23 cellular contexts compared by ENCODE assay signal in the genomic region with DNA sequence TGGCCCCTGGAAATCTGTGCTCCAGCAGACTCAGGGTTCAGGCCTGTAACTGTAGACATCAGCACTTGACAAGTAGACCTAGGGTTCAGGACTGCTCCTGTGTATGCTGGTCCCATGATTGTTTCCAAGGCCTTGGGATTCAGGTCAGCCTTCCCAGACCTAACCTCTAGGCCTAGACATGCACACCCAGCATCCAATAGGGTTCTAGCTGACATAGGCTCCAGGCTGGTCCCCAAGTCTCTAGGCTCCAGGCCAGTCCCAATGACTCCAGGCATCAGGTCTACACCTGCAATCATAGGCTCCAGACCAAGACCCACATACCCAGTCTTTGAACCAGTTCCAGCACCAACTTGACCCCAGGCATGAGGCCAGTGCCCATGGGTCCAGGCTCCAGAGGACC.
A peak's percentile ranks its signal among the peaks of the same experiment; 100 is the strongest.
DNase-seq lines count a peak whose midpoint lies in the region; ATAC-seq and TF ChIP-seq lines count a peak whose summit lies in the region.
"Had no signal": no experiment of that assay in that cellular context is flagged by ENCODE, and none has a peak within 500 bp of the region (broad histone marks: within the 10 kb centered on the region; RNA-seq: fewer than 3 reads in every experiment).

No MANE protein-coding gene starts in this region.

- H3K18ac ChIP-seq in trophoblast cell (ENCODE audit: low read length) = no peak overlapping the region

- H2AFZ ChIP-seq in trophoblast cell (ENCODE audit: insufficient read depth, low read length, poor library complexity) = no peak overlapping the region
- H2AFZ ChIP-seq in PC-9 = no peak overlapping the region
- H2AFZ ChIP-seq: GM23248 had no signal

- intact Hi-C loops in PC-9 (cut with micrococcal nuclease; ENCODE audit: unreplicated experiment) (no loop called here), natural killer cell (cut with micrococcal nuclease) (no loop called here)

- H3K4me1 ChIP-seq in trophoblast cell (ENCODE audit: control insufficient read depth in 1 of 2, insufficient read depth in 2 of 2, low read length in 2 of 2) (no peaks in the 10 kb centered on the region), PC-9 (replicated peaks; ENCODE audit: insufficient read depth) (no peaks in the 10 kb centered on the region)
- H3K4me1 ChIP-seq: A549, BE2C had no signal

- H3K4me3 Mint-ChIP-seq in stimulated activated memory B cell treated with anti-CD40 and anti-IgM and Interleukin-4, amounts not matched to agents 10 μg/mL and 1 μg/mL and 100 μg/mL, for 72 hours = no peak overlapping the region
- H3K4me3 Mint-ChIP-seq in natural killer cell = no peak overlapping the region
- H3K4me3 Mint-ChIP-seq: CD14-positive monocyte; CD4-positive, alpha-beta T cell; CD8-positive, alpha-beta memory T cell had no signal

- H2BK12ac ChIP-seq in trophoblast cell (ENCODE audit: low read length) = no peak overlapping the region

- H3K4me2 ChIP-seq in trophoblast cell (ENCODE audit: low read length) (no peak overlapping the region), PC-9 (no peak overlapping the region)
- H3K4me2 ChIP-seq: A549; BLaER1 treated with 17β-estradiol and CSF1 and Interleukin-3, amounts not matched to agents 10 nM and 100 nM had no signal

- H3K27ac Mint-ChIP-seq in stimulated activated memory B cell treated with anti-CD40 and anti-IgM and Interleukin-4, amounts not matched to agents 10 μg/mL and 1 μg/mL and 100 μg/mL, for 72 hours = no peak overlapping the region
- no peak overlapping the region for H3K27ac Mint-ChIP-seq in natural killer cell
- H3K27ac Mint-ChIP-seq: CD14-positive monocyte; CD4-positive, alpha-beta T cell; CD8-positive, alpha-beta memory T cell had no signal

- H3K4me3 ChIP-seq in trophoblast cell (ENCODE audit: low read depth, low read length) = peak overlapping the region; percentile 25
- no peak overlapping the region for H3K4me3 ChIP-seq in PC-9
- H3K4me3 ChIP-seq: A549; BLaER1 treated with 17β-estradiol and CSF1 and Interleukin-3, amounts not matched to agents 10 nM and 100 nM; GM12878; GM23248 had no signal

- H3K36me3 ChIP-seq in trophoblast cell (ENCODE audit: control insufficient read depth in 1 of 2, insufficient read depth in 2 of 2, low read length in 2 of 2) (no peaks in the 10 kb centered on the region), PC-9 (ENCODE audit: low read depth) (no peaks in the 10 kb centered on the region)
- H3K36me3 ChIP-seq: BE2C; BLaER1 treated with 17β-estradiol and CSF1 and Interleukin-3, amounts not matched to agents 10 nM and 100 nM had no signal

- no peak overlapping the region for H3K4ac ChIP-seq in trophoblast cell (ENCODE audit: low read depth, low read length)

- POLR2A ChIA-PET in PC-9 (lab: Charles Lee; ENCODE audit: unreplicated experiment) = no interaction called here

- no peak overlapping the region for H2BK120ac ChIP-seq in trophoblast cell (ENCODE audit: insufficient read depth, low read length, poor library complexity)

- no peaks in the 10 kb centered on the region for H3K79me1 ChIP-seq in trophoblast cell (ENCODE audit: low read length)

- H3K9me3 Mint-ChIP-seq in stimulated activated memory B cell treated with anti-CD40 and anti-IgM and Interleukin-4, amounts not matched to agents 10 μg/mL and 1 μg/mL and 100 μg/mL, for 72 hours = peaks cover 12% of the 10 kb centered on the region
- H3K9me3 Mint-ChIP-seq in natural killer cell = peaks cover 18 to 29% of the 10 kb centered on the region in 2 donors

- peak overlapping the region; percentile 20 for H3K9ac ChIP-seq in trophoblast cell (ENCODE audit: low read length)
- H3K9ac ChIP-seq: BLaER1 treated with 17β-estradiol and CSF1 and Interleukin-3, amounts not matched to agents 10 nM and 100 nM; GM23248 had no signal

- H3K23ac ChIP-seq in trophoblast cell (ENCODE audit: low read length) = no peak overlapping the region

- H3K36me3 Mint-ChIP-seq in stimulated activated memory B cell treated with anti-CD40 and anti-IgM and Interleukin-4, amounts not matched to agents 10 μg/mL and 1 μg/mL and 100 μg/mL, for 72 hours = no peaks in the 10 kb centered on the region
- peaks cover 8% of the 10 kb centered on the region for H3K36me3 Mint-ChIP-seq in natural killer cell
- H3K36me3 Mint-ChIP-seq: CD14-positive monocyte; CD8-positive, alpha-beta memory T cell had no signal

- no peak overlapping the region for H4K12ac ChIP-seq in trophoblast cell (ENCODE audit: low read depth, low read length)

- H3K9me3 ChIP-seq in trophoblast cell (ENCODE audit: insufficient read depth, low read depth, low read length) (peaks cover 4% of the 10 kb centered on the region), PC-9 (ENCODE audit: insufficient read depth, low read depth) (no peaks in the 10 kb centered on the region; the same call in 1 of the 2 replicates)
- H3K9me3 ChIP-seq: A549, BE2C had no signal

- CTCF ChIA-PET in PC-9 (lab: Charles Lee) = no interaction called here

- H3K14ac ChIP-seq in trophoblast cell (ENCODE audit: low read length) = no peak overlapping the region

- DNase-seq in trophoblast cell (no peak), PC-9 (no peak), natural killer cell (no peak)
- DNase-seq in activated CD8-positive, alpha-beta memory T cell treated with anti-CD3 and anti-CD28 coated beads, Interleukin-2, amount 50 U/mL, for 4 hours = no peak
- DNase-seq: 8988T; ACHN; AML-193; BE2C; CD4-positive, alpha-beta T cell; CD8-positive, alpha-beta memory T cell; DMS 273 treated with DMSO at 0.1 percent for 48 hours; DMS79; EL; GDM1; GM23248; H7; HCEC 1CT had no signal

- H4K91ac ChIP-seq in trophoblast cell (ENCODE audit: low read depth, low read length) = no peak overlapping the region

- H3F3A ChIP-seq in PC-9 (ENCODE audit: insufficient read depth, low read depth) = no peaks in the 10 kb centered on the region

- no peaks in the 10 kb centered on the region for H3K9me2 ChIP-seq in PC-9 (ENCODE audit: insufficient read depth)

- H2AK5ac ChIP-seq in trophoblast cell (ENCODE audit: low read length) = no peak overlapping the region

- no peaks in the 10 kb centered on the region for H3K27me3 Mint-ChIP-seq in stimulated activated memory B cell treated with anti-CD40 and anti-IgM and Interleukin-4, amounts not matched to agents 10 μg/mL and 1 μg/mL and 100 μg/mL, for 72 hours
- no peaks in the 10 kb centered on the region for H3K27me3 Mint-ChIP-seq in natural killer cell (ENCODE audit: low read depth in 2 of 2)
- H3K27me3 Mint-ChIP-seq: CD4-positive, alpha-beta T cell had no signal

- H3K27me3 ChIP-seq in trophoblast cell (ENCODE audit: insufficient read depth, low read length) = no peaks in the 10 kb centered on the region
- no peaks in the 10 kb centered on the region for H3K27me3 ChIP-seq in PC-9 (ENCODE audit: insufficient read depth, low read depth)
- H3K27me3 ChIP-seq: BE2C; BLaER1 treated with 17β-estradiol and CSF1 and Interleukin-3, amounts not matched to agents 10 nM and 100 nM had no signal

- H3K4me1 Mint-ChIP-seq in stimulated activated memory B cell treated with anti-CD40 and anti-IgM and Interleukin-4, amounts not matched to agents 10 μg/mL and 1 μg/mL and 100 μg/mL, for 72 hours = no peaks in the 10 kb centered on the region
- H3K4me1 Mint-ChIP-seq in natural killer cell = no peaks in the 10 kb centered on the region
- H3K4me1 Mint-ChIP-seq: CD14-positive monocyte; CD8-positive, alpha-beta memory T cell had no signal

- H4K20me1 ChIP-seq in PC-9 (ENCODE audit: insufficient read depth) = no peaks in the 10 kb centered on the region
- H4K20me1 ChIP-seq: BLaER1 treated with 17β-estradiol and CSF1 and Interleukin-3, amounts not matched to agents 10 nM and 100 nM had no signal

- ATAC-seq in esophagus mucosa = peak; percentile 17
- peak; percentile 24 for ATAC-seq in stimulated activated memory B cell treated with anti-CD40 and anti-IgM and Interleukin-4, amounts not matched to agents 10 μg/mL and 1 μg/mL and 100 μg/mL, for 72 hours
- ATAC-seq in natural killer cell = no peak
- ATAC-seq: A549, GM12878 had no signal

- H3K27ac ChIP-seq in trophoblast cell (ENCODE audit: low read depth, low read length) (no peak overlapping the region), PC-9 (no peak overlapping the region)
- H3K27ac ChIP-seq: A549; BLaER1 treated with 17β-estradiol and CSF1 and Interleukin-3, amounts not matched to agents 10 nM and 100 nM; GM23248 had no signal

- H3K79me2 ChIP-seq in trophoblast cell (ENCODE audit: control insufficient read depth, insufficient read depth, low read length, poor library complexity) (no peaks in the 10 kb centered on the region), PC-9 (ENCODE audit: low read depth) (no peaks in the 10 kb centered on the region)

- no peak overlapping the region for H4K8ac ChIP-seq in trophoblast cell (ENCODE audit: low read depth, low read length)

- BruUV-seq in PC-9 (replicated peaks; lab: Mats Ljungman, UMichigan) = no TSS peak

- H2BK5ac ChIP-seq in trophoblast cell (ENCODE audit: low read depth, low read length, poor library complexity) = no peak overlapping the region

- TF ChIP-seq CTCF in PC-9 (conservative IDR thresholded peaks at IDR 0.05) (no peak), natural killer cell (IDR thresholded peaks at IDR 0.05) (no peak)

Comparison
In these comparisons a context has a peak if more than half of its experiments do, and no peak if none do; other contexts are left out.
1. ATAC-seq: peak in esophagus mucosa (single experiment) and stimulated activated memory B cell treated with anti-CD40 and anti-IgM and Interleukin-4, amounts not matched to agents 10 μg/mL and 1 μg/mL and 100 μg/mL, for 72 hours (single experiment); none in natural killer cell (0 of 3).